ENCODE assay signal across 15 cellular contexts in the genomic region with DNA sequence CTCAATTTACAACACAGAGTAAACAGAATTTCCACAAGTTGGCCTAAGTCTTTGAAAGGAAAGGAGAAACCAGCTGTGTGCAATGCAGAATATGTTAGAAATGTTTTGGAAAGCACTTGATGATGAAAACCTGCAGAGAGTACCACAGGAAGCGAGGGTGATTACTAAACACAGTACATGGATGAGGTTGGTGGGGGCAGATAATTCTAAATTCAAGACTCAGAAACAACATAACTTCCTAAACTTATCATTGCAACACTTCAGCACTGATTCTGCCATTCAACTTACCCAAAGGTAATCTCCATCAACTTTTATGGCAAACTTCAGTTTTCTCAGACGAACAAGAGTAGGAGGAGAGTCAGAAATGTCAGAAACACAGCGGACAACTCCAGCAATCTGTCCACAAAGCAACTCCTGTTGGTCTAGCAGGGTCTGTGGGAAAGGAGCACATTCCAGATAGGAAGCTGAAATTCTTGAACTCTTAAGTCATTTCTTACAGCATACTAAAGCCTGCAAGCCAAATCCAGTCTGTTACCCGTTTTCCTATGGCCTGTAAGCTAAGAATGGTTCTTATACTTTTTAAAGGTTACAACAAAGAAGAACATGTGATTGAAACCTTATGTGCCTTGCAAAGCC. TPM values are rescaled to one million over a fixed set of nuclear protein-coding genes. Genes with fewer than 3 reads are reported as not detected.
DNase-seq lines count a peak whose midpoint lies in the region; ATAC-seq, FAIRE-seq and TF ChIP-seq lines count a peak whose summit lies in the region.
"Had no signal": no experiment of that assay in that cellular context is flagged by ENCODE, and none has a peak within 500 bp of the region (broad histone marks: within the 10 kb centered on the region; RNA-seq: fewer than 3 reads in every experiment).

No MANE protein-coding gene starts in this region.

- H3K27me3 Mint-ChIP-seq in activated naive CD4-positive, alpha-beta T cell treated with anti-CD3 and anti-CD28 coated beads, Interleukin-2, amount 50 U/mL, for 24 hours, result no peaks in the 10 kb centered on the region
- no peaks in the 10 kb centered on the region for H3K27me3 Mint-ChIP-seq in activated naive CD4-positive, alpha-beta T cell treated with anti-CD3 and anti-CD28 coated beads for 36 hours (ENCODE audit: low read depth)

- CTCF ChIA-PET in activated naive CD4-positive, alpha-beta T cell treated with anti-CD3 and anti-CD28 coated beads for 36 hours (lab: Charles Lee), result no interaction called here

- H3K4me1 Mint-ChIP-seq in activated naive CD4-positive, alpha-beta T cell treated with anti-CD3 and anti-CD28 coated beads, Interleukin-2, amount 50 U/mL, for 24 hours, result peaks cover 51% of the 10 kb centered on the region
- peaks cover 47% of the 10 kb centered on the region for H3K4me1 Mint-ChIP-seq in activated naive CD4-positive, alpha-beta T cell treated with anti-CD3 and anti-CD28 coated beads for 36 hours (ENCODE audit: low read depth)

- H3K4me3 ChIP-seq in RWPE2 (ENCODE audit: severe bottlenecking) (no peak overlapping the region), fibroblast of pulmonary artery (replicated peaks; ENCODE audit: low read depth, low read length) (no peak overlapping the region)
- H3K4me3 ChIP-seq: coronary artery, lung, psoas muscle, testis had no signal

- FAIRE-seq in urothelium cell line (lab: Jason Lieb, UNC), result peak; percentile 91

- H3K9me3 ChIP-seq in RWPE2 (ENCODE audit: severe bottlenecking), result no peaks in the 10 kb centered on the region
- H3K9me3 ChIP-seq: psoas muscle, testis had no signal

- H3K36me3 ChIP-seq in RWPE2 (ENCODE audit: low read depth), result peaks cover 70% of the 10 kb centered on the region

- peak overlapping the region; percentile 71 for H3K27ac Mint-ChIP-seq in activated naive CD4-positive, alpha-beta T cell treated with anti-CD3 and anti-CD28 coated beads, Interleukin-2, amount 50 U/mL, for 24 hours
- H3K27ac Mint-ChIP-seq in activated naive CD4-positive, alpha-beta T cell treated with anti-CD3 and anti-CD28 coated beads for 36 hours, result no peak overlapping the region

- ATAC-seq in RWPE2 (ENCODE audit: low read depth) (peak; percentile 19; the same call in 1 of the 3 replicates), HG03565 (IDR thresholded peaks at IDR 0.05; ENCODE audit: unreplicated experiment) (no peak)
- ATAC-seq: psoas muscle had no signal

- H3K9me3 Mint-ChIP-seq in activated naive CD4-positive, alpha-beta T cell treated with anti-CD3 and anti-CD28 coated beads, Interleukin-2, amount 50 U/mL, for 24 hours, result no peaks in the 10 kb centered on the region
- no peaks in the 10 kb centered on the region for H3K9me3 Mint-ChIP-seq in activated naive CD4-positive, alpha-beta T cell treated with anti-CD3 and anti-CD28 coated beads for 36 hours

- intact Hi-C loops in activated naive CD4-positive, alpha-beta T cell treated with anti-CD3 and anti-CD28 coated beads for 36 hours (cut with micrococcal nuclease), result no loop called here

- H3K4me1 ChIP-seq in RWPE2 (ENCODE audit: insufficient read depth, poor library complexity, severe bottlenecking), result peaks cover 51% of the 10 kb centered on the region

- peaks cover 24% of the 10 kb centered on the region for H3K36me3 Mint-ChIP-seq in activated naive CD4-positive, alpha-beta T cell treated with anti-CD3 and anti-CD28 coated beads, Interleukin-2, amount 50 U/mL, for 24 hours
- peaks cover 55% of the 10 kb centered on the region for H3K36me3 Mint-ChIP-seq in activated naive CD4-positive, alpha-beta T cell treated with anti-CD3 and anti-CD28 coated beads for 36 hours (ENCODE audit: low read depth)

- H3K27me3 ChIP-seq in RWPE2 (ENCODE audit: insufficient read depth, poor library complexity, severe bottlenecking), result no peaks in the 10 kb centered on the region
- H3K27me3 ChIP-seq: testis had no signal

- no peak overlapping the region for H3K4me3 Mint-ChIP-seq in activated naive CD4-positive, alpha-beta T cell treated with anti-CD3 and anti-CD28 coated beads, Interleukin-2, amount 50 U/mL, for 24 hours
- no peak overlapping the region for H3K4me3 Mint-ChIP-seq in activated naive CD4-positive, alpha-beta T cell treated with anti-CD3 and anti-CD28 coated beads for 36 hours

- peak overlapping the region; percentile 56 for H3K27ac ChIP-seq in RWPE2 (ENCODE audit: poor library complexity, severe bottlenecking)
- H3K27ac ChIP-seq: coronary artery, psoas muscle, testis had no signal

- DNase-seq in activated naive CD4-positive, alpha-beta T cell treated with anti-CD3 and anti-CD28 coated beads for 36 hours, result no peak
- DNase-seq in RWPE2 (ENCODE audit: low spot score) (no peak), fibroblast of pulmonary artery (ENCODE audit: low read depth) (peak; percentile 80), urothelium cell line (ENCODE audit: low spot score) (peak; percentile 90), DMS79 (lab: John Stamatoyannopoulos, UW) (no peak), HuH-7 (ENCODE audit: low spot score) (no peak)
- DNase-seq: activated effector memory CD4-positive, alpha-beta T cell treated with Interleukin-2 at 50 U/mL for 16 hours; NCI-H2171 treated with DMSO at 0.1 percent for 48 hours; psoas muscle; RPMI8226; testis had no signal

- no peak for TF ChIP-seq CTCF in RWPE2 (IDR thresholded peaks at IDR 0.05; ENCODE audit: poor library complexity, severe bottlenecking)
- no peak for TF ChIP-seq CTCF in fibroblast of pulmonary artery (IDR thresholded peaks at IDR 0.05; ENCODE audit: low read length, missing control alignments)

RNA-seq across cellular contexts. Expression of gene HPS4, which starts 6.8 kb away (rescaled TPM):
- 10 to 100 TPM; 48.0 to 51.5 TPM for total RNA-seq in activated naive CD4-positive, alpha-beta T cell treated with anti-CD3 and anti-CD28 coated beads for 36 hours

RNA-seq across cellular contexts. Expression of gene SRRD, which starts 6.9 kb away (rescaled TPM):
- total RNA-seq in activated naive CD4-positive, alpha-beta T cell treated with anti-CD3 and anti-CD28 coated beads for 36 hours, result 10 to 100 TPM; 20.8 to 21.6 TPM

RNA-seq across cellular contexts. Expression of gene TFIP11, which starts 35.5 kb away (rescaled TPM):
- 10 to 100 TPM; 33.3 to 34.4 TPM for total RNA-seq in activated naive CD4-positive, alpha-beta T cell treated with anti-CD3 and anti-CD28 coated beads for 36 hours

RNA-seq across cellular contexts. Expression of gene ASPHD2, which starts 47.8 kb away (rescaled TPM):
- 1 to 10 TPM; 4.4 to 4.7 TPM for total RNA-seq in activated naive CD4-positive, alpha-beta T cell treated with anti-CD3 and anti-CD28 coated beads for 36 hours

Comparison
In these comparisons a context has a peak if more than half of its experiments do, and no peak if none do; other contexts are left out.
1. DNase-seq: peak in fibroblast of pulmonary artery (single experiment) and urothelium cell line (single experiment); none in activated naive CD4-positive, alpha-beta T cell treated with anti-CD3 and anti-CD28 coated beads for 36 hours (single experiment), RWPE2 (single experiment), DMS79 (single experiment) and HuH-7 (single experiment).